In genomic region chr1:17439250-17440073, GRCh38 we compare ENCODE assay signal across 8 cellular contexts. TPM values are rescaled to one million over a fixed set of nuclear protein-coding genes. Genes with fewer than 3 reads are reported as not detected.
A peak's percentile ranks its signal among the peaks of the same experiment; 100 is the strongest.
DNase-seq lines count a peak whose midpoint lies in the region; ATAC-seq, FAIRE-seq and TF ChIP-seq lines count a peak whose summit lies in the region.

Gene RCC2 (minus strand): TSS chr1:17439677. CDS start chr1:17438514, 1,163 bp downstream.

- H3K9me3 ChIP-seq in BLaER1 (no peaks in the 10 kb centered on the region), HUES64 (ENCODE audit: insufficient read depth, low read depth, low read length) (no peaks in the 10 kb centered on the region), PC-3 (ENCODE audit: low read length) (no peaks in the 10 kb centered on the region)

- H3K36me3 ChIP-seq in BLaER1, result peaks cover 29% of the 10 kb centered on the region
- H3K36me3 ChIP-seq in HUES64 (ENCODE audit: insufficient read depth, low read length), result peaks cover 26% of the 10 kb centered on the region
- peaks cover 15% of the 10 kb centered on the region for H3K36me3 ChIP-seq in PC-3 (ENCODE audit: low read depth, low read length)

- CTCF ChIA-PET in PC-3 (lab: Charles Lee), result interaction anchor here (0.6 to 1.0 kb wide), 3 partner anchors 167 to 1001 kb away, joined by 3 to 5 read pairs (median 3); no protein-coding TSS in a partner anchor

- DNase-seq in GM19239 (ENCODE audit: insufficient read length, low spot score) (peak; percentile 89), PC-3 (peak; percentile 63), activated T-helper 1 cell treated with Interleukin-2 at 50 U/mL for 16 hours (ENCODE audit: low read depth) (peak; percentile 68), fibroblast of gingiva (ENCODE audit: low read depth) (peak; percentile 86), naive B cell (peak; percentile 69)

- under 1% methylated on average over 73 of the region's 75 CpGs for WGBS in HUES64

- H3K4me3 Mint-ChIP-seq in naive B cell, result peak within 1 kb of the TSS; percentile 96 to 100 (median 99)
- H3K4me3 Mint-ChIP-seq in stimulated activated memory B cell treated with anti-CD40 and anti-IgM and Interleukin-4, amounts not matched to agents 10 μg/mL and 1 μg/mL and 100 μg/mL, for 72 hours, result peak within 1 kb of the TSS; percentile 98

- H3K4me2 ChIP-seq in BLaER1 (peak within 1 kb of the TSS; percentile 91), PC-3 (ENCODE audit: low read length) (peak within 1 kb of the TSS; percentile 99)

- peaks cover 31% of the 10 kb centered on the region for H4K20me1 ChIP-seq in BLaER1
- H4K20me1 ChIP-seq in PC-3 (ENCODE audit: low read length), result peaks cover 27% of the 10 kb centered on the region

- intact Hi-C loops in PC-3 (cut with micrococcal nuclease), result loop anchor here (5.0 kb wide), 2 partner anchors 38 to 128 kb away; no protein-coding TSS in a partner anchor

- TF ChIP-seq CTCF in PC-3 (conservative IDR thresholded peaks at IDR 0.05; ENCODE audit: low read depth, low read length), result no peak

- POLR2A ChIA-PET in PC-3 (lab: Charles Lee; ENCODE audit: unreplicated experiment), result interaction anchor here (0.6 to 0.8 kb wide), 3 partner anchors 20 to 1488 kb away, joined by 3 to 17 read pairs (median 4); no protein-coding TSS in a partner anchor

- H3K9ac ChIP-seq in BLaER1 (peak within 1 kb of the TSS; percentile 100), HUES64 (ENCODE audit: low read depth, low read length) (peak within 1 kb of the TSS; percentile 100), PC-3 (ENCODE audit: low read length) (peak within 1 kb of the TSS; percentile 100)

- H3K27me3 ChIP-seq in BLaER1 (no peaks in the 10 kb centered on the region), HUES64 (ENCODE audit: insufficient read depth, low read length) (peaks cover 23% of the 10 kb centered on the region), PC-3 (ENCODE audit: low read length) (no peaks in the 10 kb centered on the region)

- BruUV-seq in PC-3 (replicated peaks; lab: Mats Ljungman, UMichigan), result TSS peak; percentile 6

- peak within 1 kb of the TSS; percentile 98 to 99 (median 99) for H3K27ac Mint-ChIP-seq in naive B cell
- peak within 1 kb of the TSS; percentile 98 for H3K27ac Mint-ChIP-seq in stimulated activated memory B cell treated with anti-CD40 and anti-IgM and Interleukin-4, amounts not matched to agents 10 μg/mL and 1 μg/mL and 100 μg/mL, for 72 hours

- peaks cover 8 to 13% (median 9%) of the 10 kb centered on the region in 3 donors for H3K27me3 Mint-ChIP-seq in naive B cell
- peaks cover 14% of the 10 kb centered on the region for H3K27me3 Mint-ChIP-seq in stimulated activated memory B cell treated with anti-CD40 and anti-IgM and Interleukin-4, amounts not matched to agents 10 μg/mL and 1 μg/mL and 100 μg/mL, for 72 hours

- no peaks in the 10 kb centered on the region for H3F3A ChIP-seq in PC-3 (ENCODE audit: low read length, unreplicated experiment)

- peak within 1 kb of the TSS; percentile 89 for H2AFZ ChIP-seq in PC-3 (ENCODE audit: low read length)

- H3K9me2 ChIP-seq in PC-3 (replicated peaks; ENCODE audit: low read length), result no peaks in the 10 kb centered on the region

- H3K36me3 Mint-ChIP-seq in naive B cell, result no peaks in the 10 kb centered on the region
- peaks cover 10% of the 10 kb centered on the region for H3K36me3 Mint-ChIP-seq in stimulated activated memory B cell treated with anti-CD40 and anti-IgM and Interleukin-4, amounts not matched to agents 10 μg/mL and 1 μg/mL and 100 μg/mL, for 72 hours

- peaks cover 51% of the 10 kb centered on the region for H3K4me1 ChIP-seq in BLaER1
- H3K4me1 ChIP-seq in HUES64 (ENCODE audit: insufficient read depth, low read length), result peaks cover 50% of the 10 kb centered on the region
- H3K4me1 ChIP-seq in PC-3 (ENCODE audit: insufficient read depth, low read length), result peaks cover 43% of the 10 kb centered on the region

- peaks cover 11 to 35% (median 15%) of the 10 kb centered on the region in 3 donors for H3K4me1 Mint-ChIP-seq in naive B cell
- H3K4me1 Mint-ChIP-seq in stimulated activated memory B cell treated with anti-CD40 and anti-IgM and Interleukin-4, amounts not matched to agents 10 μg/mL and 1 μg/mL and 100 μg/mL, for 72 hours, result peaks cover 32% of the 10 kb centered on the region

- peak within 1 kb of the TSS; percentile 100 for H3K27ac ChIP-seq in BLaER1
- peak within 1 kb of the TSS; percentile 98 for H3K27ac ChIP-seq in HUES64 (ENCODE audit: low read depth, low read length)
- H3K27ac ChIP-seq in PC-3 (ENCODE audit: low read length), result peak within 1 kb of the TSS; percentile 90

- H3K79me2 ChIP-seq in PC-3 (ENCODE audit: low read length), result peaks cover 49% of the 10 kb centered on the region

- ATAC-seq in PC-3, result peak; percentile 70
- ATAC-seq in naive B cell (ENCODE audit: low read depth in 2 of 2), result peak; percentile 78
- peak; percentile 83 for ATAC-seq in stimulated activated memory B cell treated with anti-CD40 and anti-IgM and Interleukin-4, amounts not matched to agents 10 μg/mL and 1 μg/mL and 100 μg/mL, for 72 hours

- H3K9me3 Mint-ChIP-seq in naive B cell, result no peaks in the 10 kb centered on the region
- no peaks in the 10 kb centered on the region for H3K9me3 Mint-ChIP-seq in stimulated activated memory B cell treated with anti-CD40 and anti-IgM and Interleukin-4, amounts not matched to agents 10 μg/mL and 1 μg/mL and 100 μg/mL, for 72 hours

- H3K4me3 ChIP-seq in BLaER1, result peak within 1 kb of the TSS; percentile 100
- peak within 1 kb of the TSS; percentile 98 for H3K4me3 ChIP-seq in HUES64 (ENCODE audit: low read length)
- H3K4me3 ChIP-seq in PC-3 (ENCODE audit: low read length), result peak within 1 kb of the TSS; percentile 99

- FAIRE-seq in GM19239 (lab: Jason Lieb, UNC), result no peak

RNA-seq across cellular contexts. Expression of gene RCC2, which starts in this region (rescaled TPM):
- 225 TPM for polyA plus RNA-seq in HUES64 (2013, experiment 1 of 2)
- polyA plus RNA-seq in HUES64 (2013, experiment 2 of 2), result 198 TPM
- 82.7 and 95.2 TPM in 2 replicates for total RNA-seq in PC-3 (2014; rRNA removed)
- 10 to 100 TPM; 15.3 to 43.0 (median 24.2) TPM for polyA plus RNA-seq in naive B cell (ENCODE audit: low read depth in 6 of 6)

Comparison
In these comparisons a context has a peak if more than half of its experiments do, and no peak if none do; other contexts are left out.
1. Peak in every context shown above with its lines: DNase-seq, ATAC-seq, H3K4me3 ChIP-seq and H3K27ac ChIP-seq.